Comparison of ENCODE assay signal across 18 cellular contexts in the genomic region with DNA sequence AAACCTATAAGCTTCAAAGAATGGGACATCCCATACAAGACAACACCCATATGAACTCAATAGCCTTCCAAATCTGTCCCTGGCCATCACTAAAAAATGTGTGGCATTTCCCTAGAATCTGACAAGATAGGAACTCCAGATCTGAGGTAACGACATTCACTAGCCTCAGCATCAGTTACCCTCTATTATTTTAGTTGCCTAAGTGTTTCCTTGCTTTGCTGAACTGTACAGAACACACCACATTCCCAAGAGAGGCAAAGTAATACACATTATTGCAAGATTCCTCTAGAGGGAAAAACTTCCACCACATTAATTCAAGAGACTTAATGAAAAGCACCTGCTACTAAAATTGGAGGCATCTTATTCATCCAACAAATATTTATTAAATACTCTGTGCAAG.
"Had no signal": no experiment of that assay in that cellular context is flagged by ENCODE, and none has a peak within 500 bp of the region (broad histone marks: within the 10 kb centered on the region; RNA-seq: fewer than 3 reads in every experiment).

No MANE protein-coding gene starts in this region.

- H3K27ac ChIP-seq: brain microvascular endothelial cell, esophagus squamous epithelium, pancreas, sigmoid colon, stomach, testis had no signal

- H3K4me3 Mint-ChIP-seq: T-cell had no signal

- H3K9me3 Mint-ChIP-seq: naive B cell, T-cell had no signal

- ATAC-seq: pancreas, T-cell had no signal

- H3K27ac Mint-ChIP-seq: T-cell had no signal

- H3K9me3 ChIP-seq: esophagus squamous epithelium, pancreas, sigmoid colon, stomach, testis had no signal

- H3K27me3 ChIP-seq: brain microvascular endothelial cell, esophagus squamous epithelium, pancreas, sigmoid colon, stomach, testis had no signal

- H3K27me3 Mint-ChIP-seq: naive B cell, T-cell had no signal

- H3K4me3 ChIP-seq: esophagus squamous epithelium, lung, pancreas, sigmoid colon, stomach, testis had no signal

- DNase-seq: activated CD4-positive, alpha-beta T cell treated with anti-CD3 and anti-CD28 coated beads, Interleukin-2, amount 50 U/mL, for 4 hours; activated CD4-positive, CD25-positive, alpha-beta regulatory T cell treated with anti-CD3 and anti-CD28 coated beads, Interleukin-2, amount 50 U/mL, for 72 hours; activated effector memory CD4-positive, alpha-beta T cell treated with Interleukin-2 at 50 U/mL for 16 hours; activated naive CD4-positive, alpha-beta T cell treated with anti-CD3 and anti-CD28 coated beads, Interleukin-2, amount 50 U/mL, for 16 hours; amniotic stem cell; brain microvascular endothelial cell; cortex of kidney; effector CD4-positive, alpha-beta T cell; esophagus squamous epithelium; islet precursor cell; naive B cell; pancreas; sigmoid colon; stimulated activated CD4-positive, alpha-beta T cell treated with anti-CD3 and anti-CD28 coated beads, Interleukin-1b, Interleukin-23, amount 100 ng/mL, for 48 hours; stomach; T-cell; testis had no signal
